In genomic region chr1:201655243-201655642, GRCh38 we compare ENCODE assay signal across 14 cellular contexts.
DNase-seq lines count a peak whose midpoint lies in the region; ATAC-seq and TF ChIP-seq lines count a peak whose summit lies in the region.
"Had no signal": no experiment of that assay in that cellular context is flagged by ENCODE, and none has a peak within 500 bp of the region (broad histone marks: within the 10 kb centered on the region; RNA-seq: fewer than 3 reads in every experiment).

No MANE protein-coding gene starts in this region.

- peaks cover 10% of the 10 kb centered on the region for H3K4me1 Mint-ChIP-seq in endodermal cell
- peaks cover 85% of the 10 kb centered on the region for H3K4me1 Mint-ChIP-seq in nephron
- H3K4me1 Mint-ChIP-seq: activated CD4-positive, alpha-beta memory T cell treated with anti-CD3 and anti-CD28 coated beads, Interleukin-2, amount 10 ng/mL, durations not matched to agents 7 days and 5 days had no signal

- DNase-seq in AG20443 (ENCODE audit: low spot score) (peak; percentile 93), endodermal cell (peak; percentile 71), DMS 273 (lab: John Stamatoyannopoulos, UW; ENCODE audit: unreplicated experiment) (no peak), substantia nigra (lab: John Stamatoyannopoulos, UW) (no peak)
- no peak for DNase-seq in activated CD8-positive, alpha-beta memory T cell treated with anti-CD3 and anti-CD28 coated beads, Interleukin-2, amount 50 U/mL, for 48 hours
- DNase-seq: activated CD4-positive, alpha-beta memory T cell treated with anti-CD3 and anti-CD28 coated beads, Interleukin-2, amount 10 ng/mL, durations not matched to agents 7 days and 5 days; activated naive CD4-positive, alpha-beta T cell treated with Interleukin-2 at 50 U/mL for 16 hours; CD4-positive, CD25-positive, alpha-beta regulatory T cell; KBM-7; NCI-H2029 treated with DMSO at 0.1 percent for 48 hours had no signal

- H3K27ac ChIP-seq in endodermal cell (ENCODE audit: low read depth, low read length) (no peak overlapping the region), substantia nigra (ENCODE audit: low read depth, low read length, poor library complexity, severe bottlenecking) (no peak overlapping the region)
- H3K27ac ChIP-seq: thoracic aorta had no signal

- peak; percentile 49 for TF ChIP-seq CTCF in endodermal cell (conservative IDR thresholded peaks at IDR 0.05)
- TF ChIP-seq CTCF in nephron (IDR thresholded peaks at IDR 0.05; ENCODE audit: unreplicated experiment in 3 of 3), result peak in 1 of 3 experiments; percentile 21

- H3K27me3 Mint-ChIP-seq in endodermal cell (ENCODE audit: insufficient read depth), result peaks cover 27% of the 10 kb centered on the region
- peaks cover 24% of the 10 kb centered on the region for H3K27me3 Mint-ChIP-seq in nephron (ENCODE audit: low read depth)

- H3K4me3 ChIP-seq in endodermal cell (ENCODE audit: low read length), result no peak overlapping the region
- H3K4me3 ChIP-seq: thoracic aorta had no signal

- no peaks in the 10 kb centered on the region for H3K9me3 ChIP-seq in endodermal cell (ENCODE audit: control insufficient read depth, low read length)
- H3K9me3 ChIP-seq: thoracic aorta had no signal

- H3K27ac Mint-ChIP-seq in endodermal cell (no peak overlapping the region), nephron (peak overlapping the region; percentile 87 to 91 (median 89))
- H3K27ac Mint-ChIP-seq: activated CD4-positive, alpha-beta memory T cell treated with anti-CD3 and anti-CD28 coated beads, Interleukin-2, amount 10 ng/mL, durations not matched to agents 7 days and 5 days; CD4-positive, CD25-positive, alpha-beta regulatory T cell had no signal

- ATAC-seq in GM18909 (IDR thresholded peaks at IDR 0.05; ENCODE audit: poor library complexity, unreplicated experiment), result no peak

- no peak overlapping the region for H3K4me3 Mint-ChIP-seq in endodermal cell
- H3K4me3 Mint-ChIP-seq in nephron, result peak overlapping the region; percentile 40 to 70 (median 64)
- H3K4me3 Mint-ChIP-seq: activated CD4-positive, alpha-beta memory T cell treated with anti-CD3 and anti-CD28 coated beads, Interleukin-2, amount 10 ng/mL, durations not matched to agents 7 days and 5 days; CD4-positive, CD25-positive, alpha-beta regulatory T cell had no signal

- no peaks in the 10 kb centered on the region for H3K36me3 Mint-ChIP-seq in endodermal cell (ENCODE audit: low read depth)
- no peaks in the 10 kb centered on the region for H3K36me3 Mint-ChIP-seq in nephron (ENCODE audit: low read depth)
- H3K36me3 Mint-ChIP-seq: CD4-positive, CD25-positive, alpha-beta regulatory T cell had no signal

- WGBS in endodermal cell (ENCODE audit: insufficient coverage in 1 of 2, insufficient read length in 1 of 2), 2 experiments, result 77 to 100% methylated on average over 4 to 6 of the region's 6 CpGs

- no peak overlapping the region for H3K9ac ChIP-seq in endodermal cell (ENCODE audit: extremely low read depth, low read length, poor library complexity, severe bottlenecking)

- no peaks in the 10 kb centered on the region for H3K36me3 ChIP-seq in endodermal cell (ENCODE audit: control insufficient read depth, insufficient read depth, low read length)
- H3K36me3 ChIP-seq: thoracic aorta had no signal

- no peaks in the 10 kb centered on the region for H3K4me1 ChIP-seq in endodermal cell (ENCODE audit: control insufficient read depth, insufficient read depth, low read length)

- H3K9me3 Mint-ChIP-seq in endodermal cell (no peaks in the 10 kb centered on the region), nephron (no peaks in the 10 kb centered on the region)
- H3K9me3 Mint-ChIP-seq: activated CD4-positive, alpha-beta memory T cell treated with anti-CD3 and anti-CD28 coated beads, Interleukin-2, amount 10 ng/mL, durations not matched to agents 7 days and 5 days had no signal

- peaks cover 23% of the 10 kb centered on the region for H3K27me3 ChIP-seq in endodermal cell (ENCODE audit: control insufficient read depth, insufficient read depth, low read length, poor library complexity, severe bottlenecking)

TF ChIP-seq in PFSK-1, 5 proteins besides CTCF, POLR2A, EP300 and RAD21:
- TF ChIP-seq TAF1 (IDR thresholded peaks at IDR 0.05; ENCODE audit: borderline replicate concordance, insufficient read depth, low read length), result no peak
- peak; percentile 76 for TF ChIP-seq POLR2AphosphoS5 (IDR thresholded peaks at IDR 0.05; ENCODE audit: low read depth, low read length)
- TF ChIP-seq SIN3A (IDR thresholded peaks at IDR 0.05; ENCODE audit: borderline replicate concordance, insufficient read depth, low read length), result peak; percentile 82; the same call in 1 of the 2 replicates
- TF ChIP-seq FOXP2 (optimal IDR thresholded peaks at IDR 0.05; ENCODE audit: borderline replicate concordance, extremely low read depth, extremely low read length, insufficient read depth), result peak; percentile 66
- TF ChIP-seq REST (IDR thresholded peaks at IDR 0.05; ENCODE audit: insufficient read depth in 1 of 2, low read depth in 2 of 2, low read length in 2 of 2), result peak; percentile 37 to 81; a peak in 2 of 4 replicates

Comparison
In these comparisons a context has a peak if more than half of its experiments do, and no peak if none do; other contexts are left out.
1. DNase-seq: peak in AG20443 (single experiment) and endodermal cell (single experiment); none in DMS 273 (single experiment), activated CD8-positive, alpha-beta memory T cell treated with anti-CD3 and anti-CD28 coated beads, Interleukin-2, amount 50 U/mL, for 48 hours (single experiment) and substantia nigra (0 of 49).